In the genomic region with DNA sequence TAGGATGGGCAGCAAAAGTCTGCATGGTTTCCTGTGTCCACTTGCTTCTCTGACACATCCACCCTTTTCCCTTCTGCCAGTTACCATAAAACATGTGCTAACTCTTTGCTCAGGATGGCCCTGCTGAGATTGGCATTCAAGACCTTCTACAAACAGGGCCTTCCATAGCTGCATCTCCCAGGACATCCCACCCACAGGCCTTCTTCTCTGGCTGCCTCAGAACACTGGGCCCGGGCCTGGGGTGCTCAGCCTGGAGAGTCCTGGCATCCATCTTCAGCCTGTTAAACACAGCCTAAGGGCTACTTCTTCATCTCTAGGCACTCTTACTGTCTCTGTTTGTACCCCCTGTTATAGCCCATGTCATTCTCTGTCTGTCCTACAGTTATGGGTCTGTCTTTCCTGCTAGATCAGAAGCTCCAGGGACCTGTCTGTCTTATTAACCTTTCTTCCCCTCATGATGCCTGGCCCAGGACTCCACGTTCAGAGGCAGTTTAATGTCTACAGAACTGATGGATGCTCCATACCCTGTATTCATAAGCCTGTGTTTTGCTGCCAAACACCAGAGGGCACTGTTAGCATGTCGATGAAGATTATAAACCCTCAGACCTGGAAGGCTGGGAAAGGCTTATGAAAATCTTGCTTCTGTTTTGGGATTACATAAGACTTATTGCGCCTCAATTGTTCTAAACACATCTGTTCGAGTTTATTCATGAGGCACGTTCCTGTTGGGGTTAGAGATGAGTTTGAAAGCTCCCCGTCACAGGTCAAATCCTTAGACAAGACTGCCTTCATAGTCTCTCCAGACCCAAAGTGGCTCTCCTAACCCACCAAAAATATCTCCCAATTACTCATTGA, we compare ENCODE assay signal across 9 cellular contexts. TPM values are rescaled to one million over a fixed set of nuclear protein-coding genes. Genes with fewer than 3 reads are reported as not detected.
DNase-seq lines count a peak whose midpoint lies in the region; ATAC-seq and TF ChIP-seq lines count a peak whose summit lies in the region.
"Had no signal": no experiment of that assay in that cellular context is flagged by ENCODE, and none has a peak within 500 bp of the region (broad histone marks: within the 10 kb centered on the region; RNA-seq: fewer than 3 reads in every experiment).

No MANE protein-coding gene starts in this region.

- H3K9me3 ChIP-seq in right lobe of liver, result no peaks in the 10 kb centered on the region

- 10% methylated on average over 3 of the region's 7 CpGs for WGBS in right lobe of liver (ENCODE audit: insufficient coverage, low coverage, low lambda C conversion rate, missing lambda C conversion rate)

- no peak for TF ChIP-seq POLR2A in right lobe of liver (IDR thresholded peaks at IDR 0.05)

- in situ Hi-C loops in KBM-7 (cut with MboI; ENCODE audit: low pct_unique_long_range_greater_than_20kb, low sequenced_read_pairs), result no loop called here

- ATAC-seq in right lobe of liver (peak; percentile 91 to 94 (median 93)), GM19397 (IDR thresholded peaks at IDR 0.05; ENCODE audit: unreplicated experiment) (no peak)

- H3K36me3 ChIP-seq in right lobe of liver, result no peaks in the 10 kb centered on the region

- intact Hi-C loops in right lobe of liver (cut with DNase I), result no loop called here

- peak; percentile 73 to 82 (median 76) for TF ChIP-seq CTCF in right lobe of liver (IDR thresholded peaks at IDR 0.05)

- DNase-seq in NCI-H1417 (lab: John Stamatoyannopoulos, UW), result peak; percentile 9 to 77 (median 15)
- no peak for DNase-seq in NCI-H1417 treated with DMSO at 0.1 percent for 48 hours (lab: John Stamatoyannopoulos, UW)
- DNase-seq in KBM-7, result peak; percentile 64
- DNase-seq in SK-N-DZ (ENCODE audit: low spot score), result peak; percentile 70
- DNase-seq in dedifferentiated amniotic fluid mesenchymal stem cell (ENCODE audit: extremely low spot score), result peak; percentile 79
- DNase-seq in right lobe of liver, result peak in 1 of 3 donors; percentile 66
- DNase-seq in substantia nigra (lab: John Stamatoyannopoulos, UW), result peak in 35 of 49 donors; percentile 14 to 75 (median 50)

- H3K27ac ChIP-seq in right lobe of liver, result no peak overlapping the region
- peak overlapping the region; percentile 44 for H3K27ac ChIP-seq in substantia nigra (ENCODE audit: low read depth, low read length, poor library complexity, severe bottlenecking)

- no peak overlapping the region for H3K4me3 ChIP-seq in right lobe of liver

- no peaks in the 10 kb centered on the region for H3K4me1 ChIP-seq in right lobe of liver

- no peaks in the 10 kb centered on the region for H3K27me3 ChIP-seq in right lobe of liver

RNA-seq across cellular contexts. Expression of gene SEMA3G, which starts 16.5 kb away (rescaled TPM):
- 0.24 and 1.3 TPM in 2 replicates for polyA plus RNA-seq in SK-N-DZ (2014; cell fraction: cytosol; rRNA removed)
- 0.39 and 2.1 TPM in 2 replicates for polyA plus RNA-seq in SK-N-DZ (2014; cell fraction: nucleus; rRNA removed)
- total RNA-seq in right lobe of liver, result 1 to 10 TPM in 2 of 6 experiments, under 1 TPM in 4; 0.60 to 2.8 (median 0.80) TPM
- polyA plus RNA-seq: CD8-positive, alpha-beta memory T cell had no signal

RNA-seq across cellular contexts. Expression of gene PHF7, which starts 17.9 kb away (rescaled TPM):
- polyA plus RNA-seq in SK-N-DZ (2014; cell fraction: cytosol; rRNA removed), result 10.7 and 14.5 TPM in 2 replicates
- polyA plus RNA-seq in SK-N-DZ (2014; cell fraction: nucleus; rRNA removed), result 17.0 and 33.1 TPM in 2 replicates
- 1 to 10 TPM; 2.6 to 4.8 (median 4.0) TPM for total RNA-seq in right lobe of liver

RNA-seq across cellular contexts. Expression of gene BAP1, which starts 18.6 kb away (rescaled TPM):
- 102 and 136 TPM in 2 replicates for polyA plus RNA-seq in SK-N-DZ (2014; cell fraction: cytosol; rRNA removed)
- 158 and 180 TPM in 2 replicates for polyA plus RNA-seq in SK-N-DZ (2014; cell fraction: nucleus; rRNA removed)
- 10 to 100 TPM; 33.1 to 46.5 (median 38.7) TPM for total RNA-seq in right lobe of liver

RNA-seq across cellular contexts. Expression of gene TNNC1, which starts 25.5 kb away (rescaled TPM):
- polyA plus RNA-seq in SK-N-DZ (2014; cell fraction: cytosol; rRNA removed), result 2.7 and 3.3 TPM in 2 replicates
- 1.7 and 6.5 TPM in 2 replicates for polyA plus RNA-seq in SK-N-DZ (2014; cell fraction: nucleus; rRNA removed)
- 10 to 100 TPM in 1 of 6 experiments, 1 to 10 TPM in 3, under 1 TPM in 2; 0.55 to 12.2 (median 1.3) TPM for total RNA-seq in right lobe of liver
- polyA plus RNA-seq: CD8-positive, alpha-beta memory T cell had no signal

RNA-seq across cellular contexts. Expression of gene NISCH, which starts 27.0 kb away (rescaled TPM):
- 28.0 and 49.3 TPM in 2 replicates for polyA plus RNA-seq in SK-N-DZ (2014; cell fraction: cytosol; rRNA removed)
- polyA plus RNA-seq in SK-N-DZ (2014; cell fraction: nucleus; rRNA removed), result 168 and 213 TPM in 2 replicates
- 10 to 100 TPM; 19.7 to 51.9 (median 30.6) TPM for total RNA-seq in right lobe of liver
